ENCODE assay signal across 13 cellular contexts in the genomic region with DNA sequence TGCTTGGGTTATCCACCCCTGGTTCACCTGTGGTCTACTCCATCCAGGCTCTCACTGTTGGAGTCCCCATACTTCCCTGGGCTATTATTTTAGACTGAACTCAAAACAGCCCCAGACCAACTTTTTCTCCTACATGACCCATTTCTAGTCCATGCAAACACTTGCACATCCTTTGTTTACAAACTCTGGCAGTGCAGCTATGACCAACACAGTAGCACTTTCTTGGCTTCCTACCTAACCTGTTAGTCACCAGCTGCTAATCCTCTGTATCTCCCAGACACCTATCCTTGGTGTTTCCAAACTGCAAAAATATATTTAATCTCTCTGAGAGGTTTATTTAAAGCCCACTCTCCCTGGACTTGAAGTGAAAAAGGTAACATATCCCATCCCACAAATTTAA.
DNase-seq lines count a peak whose midpoint lies in the region; ATAC-seq, FAIRE-seq and TF ChIP-seq lines count a peak whose summit lies in the region.
"Had no signal": no experiment of that assay in that cellular context is flagged by ENCODE, and none has a peak within 500 bp of the region (broad histone marks: within the 10 kb centered on the region; RNA-seq: fewer than 3 reads in every experiment).

No MANE protein-coding gene starts in this region.

- no peaks in the 10 kb centered on the region for H3K9me3 ChIP-seq in left lung
- H3K9me3 ChIP-seq in aorta (ENCODE audit: control insufficient read depth, low read length): no peaks in the 10 kb centered on the region
- H3K9me3 ChIP-seq: BLaER1 treated with 17β-estradiol and CSF1 and Interleukin-3, amounts not matched to agents 10 nM and 100 nM; Peyer's patch; transverse colon had no signal

- H3K27ac ChIP-seq in left lung (no peak overlapping the region), aorta (ENCODE audit: low read depth in 1 of 2, low read length in 2 of 2) (no peak overlapping the region)
- H3K27ac ChIP-seq: BLaER1 treated with 17β-estradiol and CSF1 and Interleukin-3, amounts not matched to agents 10 nM and 100 nM; Peyer's patch had no signal

- H3K36me3 ChIP-seq in bronchial epithelial cell (ENCODE audit: control insufficient read depth, insufficient read depth, low read length): no peaks in the 10 kb centered on the region
- no peaks in the 10 kb centered on the region for H3K36me3 ChIP-seq in left lung
- H3K36me3 ChIP-seq in aorta (ENCODE audit: control insufficient read depth in 1 of 2, insufficient read depth in 2 of 2, low read length in 1 of 2): no peaks in the 10 kb centered on the region
- H3K36me3 ChIP-seq: BLaER1 treated with 17β-estradiol and CSF1 and Interleukin-3, amounts not matched to agents 10 nM and 100 nM; Peyer's patch; transverse colon had no signal

- FAIRE-seq in HTR-8/SVneo (lab: Jason Lieb, UNC) (no peak), bronchial epithelial cell (lab: Jason Lieb, UNC) (no peak)

- intact Hi-C loops in left lung (cut with DNase I): no loop called here
- intact Hi-C loops in aorta (cut with DNase I): no loop called here

- peak; percentile 84 for DNase-seq in AG08395 (ENCODE audit: low spot score)
- DNase-seq in HTR-8/SVneo (ENCODE audit: insufficient read length, low spot score): peak; percentile 15
- DNase-seq in bronchial epithelial cell (ENCODE audit: low read depth): peak; percentile 93
- no peak for DNase-seq in left lung
- DNase-seq in aorta: no peak
- no peak for DNase-seq in DMS79 (lab: John Stamatoyannopoulos, UW)
- DNase-seq in globus pallidus (ENCODE audit: low spot score): no peak
- DNase-seq in medulla oblongata (ENCODE audit: extremely low spot score): no peak
- DNase-seq: activated B cell treated with CpG ODN at 0.5 μM for 24 hours, Peyer's patch, transverse colon had no signal

- H3K4me1 ChIP-seq in left lung: peaks cover 6 to 7% of the 10 kb centered on the region in 2 donors
- peaks cover 1 to 15% of the 10 kb centered on the region in 2 donors for H3K4me1 ChIP-seq in aorta (ENCODE audit: control insufficient read depth in 1 of 2, insufficient read depth in 2 of 2, low read length in 2 of 2)
- H3K4me1 ChIP-seq: Peyer's patch had no signal

- no peaks in the 10 kb centered on the region for H3K27me3 ChIP-seq in bronchial epithelial cell (ENCODE audit: control insufficient read depth, insufficient read depth, low read length)
- H3K27me3 ChIP-seq in left lung: no peaks in the 10 kb centered on the region
- H3K27me3 ChIP-seq in aorta (ENCODE audit: control insufficient read depth in 1 of 2, insufficient read depth in 2 of 2, low read length in 1 of 2): no peaks in the 10 kb centered on the region
- H3K27me3 ChIP-seq: BLaER1 treated with 17β-estradiol and CSF1 and Interleukin-3, amounts not matched to agents 10 nM and 100 nM; Peyer's patch; transverse colon had no signal

- H3K4me3 ChIP-seq in bronchial epithelial cell (ENCODE audit: low read depth, low read length): no peak overlapping the region
- no peak overlapping the region for H3K4me3 ChIP-seq in left lung
- H3K4me3 ChIP-seq in aorta (ENCODE audit: low read length in 2 of 2): no peak overlapping the region
- H3K4me3 ChIP-seq: BLaER1 treated with 17β-estradiol and CSF1 and Interleukin-3, amounts not matched to agents 10 nM and 100 nM; Peyer's patch; transverse colon had no signal

- TF ChIP-seq CTCF in bronchial epithelial cell (IDR thresholded peaks at IDR 0.05; ENCODE audit: insufficient read depth, low read length, severe bottlenecking) (no peak), left lung (IDR thresholded peaks at IDR 0.05) (no peak)

- ATAC-seq in left lung (peak; percentile 70), aorta (ENCODE audit: low FRiP score) (no peak)
- ATAC-seq: activated T-helper 17 cell treated with anti-CD3 and anti-CD28 coated beads, Interleukin-2, amount 50 U/mL, for 72 hours had no signal

Comparison
In these comparisons a context has a peak if more than half of its experiments do, and no peak if none do; other contexts are left out.
1. DNase-seq: peak in AG08395 (single experiment), HTR-8/SVneo (single experiment) and bronchial epithelial cell (single experiment); none in left lung (0 of 2), aorta (0 of 2), DMS79 (single experiment), globus pallidus (single experiment) and medulla oblongata (single experiment).